In genomic region chr11:7651140-7651551, GRCh38 we compare ENCODE assay signal across 1 cellular context.
A peak's percentile ranks its signal among the peaks of the same experiment; 100 is the strongest.
TF ChIP-seq lines count a peak whose summit lies in the region.

No MANE protein-coding gene starts in this region.

TF ChIP-seq in SK-N-SH, 30 proteins besides CTCF, POLR2A, EP300 and RAD21 (continued from another document):
- TF ChIP-seq ZBTB33 (IDR thresholded peaks at IDR 0.05; ENCODE audit: borderline replicate concordance, low read depth) (no peak), RXRA (IDR thresholded peaks at IDR 0.05; ENCODE audit: borderline replicate concordance, low read depth) (no peak), MAX (IDR thresholded peaks at IDR 0.05; ENCODE audit: low read depth) (0 out of 2 replicates have a peak, but pooled peaks have one; percentile 11), REST (IDR thresholded peaks at IDR 0.05; ENCODE audit: low read depth, low read length) (no peak), TAF1 (IDR thresholded peaks at IDR 0.05; ENCODE audit: borderline replicate concordance, low read depth, low read length) (no peak), SIN3A (IDR thresholded peaks at IDR 0.05; ENCODE audit: borderline replicate concordance, low read depth, low read length) (no peak), NFIC (IDR thresholded peaks at IDR 0.05; ENCODE audit: borderline replicate concordance) (peak; percentile 77), PBX3 (IDR thresholded peaks at IDR 0.05) (peak; percentile 27; the same call in 1 of the 2 replicates)
